17 cellular contexts compared by ENCODE assay signal in genomic region chr2:28448738-28449100, GRCh38. TPM values are rescaled to one million over a fixed set of nuclear protein-coding genes. Genes with fewer than 3 reads are reported as not detected.
A peak's percentile ranks its signal among the peaks of the same experiment; 100 is the strongest.
DNase-seq lines count a peak whose midpoint lies in the region; ATAC-seq, FAIRE-seq and TF ChIP-seq lines count a peak whose summit lies in the region.
"Had no signal": no experiment of that assay in that cellular context is flagged by ENCODE, and none has a peak within 500 bp of the region (broad histone marks: within the 10 kb centered on the region; RNA-seq: fewer than 3 reads in every experiment).

No MANE protein-coding gene starts in this region.

- H3K4me2 ChIP-seq in GM23248 (ENCODE audit: unreplicated experiment) (peak overlapping the region; percentile 48), K562 (ENCODE audit: insufficient read depth, low read length) (no peak overlapping the region)
- H3K4me2 ChIP-seq: KMS-11 had no signal

- in situ Hi-C loops in GM23248 (cut with MboI) (no loop called here), K562 (cut with MboI) (no loop called here), GM13977 (cut with MboI; ENCODE audit: low pct_unique_long_range_greater_than_20kb, low sequenced_read_pairs, unreplicated experiment) (no loop called here)

- H3K9me3 ChIP-seq in GM23248 (ENCODE audit: low read depth) (no peaks in the 10 kb centered on the region), K562 (replicated peaks; ENCODE audit: control insufficient read depth, insufficient read depth, low read depth, low read length) (no peaks in the 10 kb centered on the region), neutrophil (no peaks in the 10 kb centered on the region)

- H3K9me3 Mint-ChIP-seq in nephron progenitor cell, result no peaks in the 10 kb centered on the region

- H3K4me3 Mint-ChIP-seq in nephron progenitor cell, result no peak overlapping the region

- POLR2A ChIA-PET in K562 (lab: Yijun Ruan, JAX), result interaction anchor here (0.6 kb wide), 1 partner anchor 129 kb away, joined by 3 read pairs; no protein-coding TSS in a partner anchor

- no peak for TF ChIP-seq RAD21 in K562 (CRISPR knock-in tag; conservative IDR thresholded peaks at IDR 0.05 in 1 of 2, IDR thresholded peaks at IDR 0.05 in 1 of 2)

- H3K9me2 ChIP-seq in GM23248 (ENCODE audit: insufficient read depth), result no peaks in the 10 kb centered on the region

- DNase-seq in GM23248 (no peak), K562 (ENCODE audit: extremely low read depth in 1 of 4, low spot score in 3 of 4) (no peak), nephron progenitor cell (no peak), GM13977 (ENCODE audit: low spot score) (no peak)
- DNase-seq in stimulated activated CD4-positive, alpha-beta T cell treated with anti-CD3 and anti-CD28 coated beads, Interleukin-4, amount 100 ng/mL, for 1 hour, result no peak
- DNase-seq: activated CD8-positive, alpha-beta memory T cell treated with anti-CD3 and anti-CD28 coated beads, Interleukin-2, amount 50 U/mL, for 48 hours; DMS79 treated with DMSO at 0.1 percent for 48 hours; dorsolateral prefrontal cortex; NCI-H2227 treated with DMSO at 0.1 percent for 48 hours; NK-92 treated with Interleukin-12 subunit alpha and Interleukin-12 subunit beta, amount 100 ng/mL, for 24 hours had no signal

- no peaks in the 10 kb centered on the region for H3K27me3 ChIP-seq in ACC112 (ENCODE audit: insufficient read depth, low read length)
- H3K27me3 ChIP-seq in GM23248 (replicated peaks; ENCODE audit: insufficient read depth), result no peaks in the 10 kb centered on the region
- peaks cover 3 to 19% of the 10 kb centered on the region in 2 experiments; a peak in 2 of 5 replicates for H3K27me3 ChIP-seq in K562 (ENCODE audit: control insufficient read depth in 2 of 2, insufficient read depth in 2 of 2, low read length in 2 of 2)
- no peaks in the 10 kb centered on the region for H3K27me3 ChIP-seq in neutrophil
- H3K27me3 ChIP-seq: dorsolateral prefrontal cortex had no signal

- H3K27ac ChIP-seq in ACC112 (ENCODE audit: low read depth, low read length) (peak overlapping the region; percentile 75), GM23248 (peak overlapping the region; percentile 89), K562 (ENCODE audit: extremely low read depth, low read depth, low read length) (no peak overlapping the region), neutrophil (peak overlapping the region; percentile 97)
- H3K27ac ChIP-seq: C4-2B, KMS-11, SK-N-MC had no signal

- no peak for FAIRE-seq in K562 (lab: Jason Lieb, UNC)
- FAIRE-seq: H54 had no signal

- H2AFZ ChIP-seq in ACC112 (ENCODE audit: low read length, unreplicated experiment) (no peak overlapping the region), GM23248 (peak overlapping the region; percentile 61; the same call in 1 of the 2 replicates), K562 (ENCODE audit: low read depth, low read length) (no peak overlapping the region)

- H4K20me1 ChIP-seq in GM23248 (ENCODE audit: insufficient read depth) (no peaks in the 10 kb centered on the region), K562 (replicated peaks; ENCODE audit: control insufficient read depth, insufficient read depth, low read length) (0 out of 2 replicates have a peak, but pooled peaks cover 7% of the 10 kb centered on the region)

- TF ChIP-seq EP300 in K562 (IDR thresholded peaks at IDR 0.05; ENCODE audit: low read length), result no peak

- CTCF ChIA-PET in K562 (lab: Yijun Ruan, JAX; ENCODE audit: low intra/inter-chr PET ratio), result no interaction called here

- no peak overlapping the region for H3K27ac Mint-ChIP-seq in nephron progenitor cell

- H3K36me3 Mint-ChIP-seq in nephron progenitor cell (ENCODE audit: low read depth), result no peaks in the 10 kb centered on the region

- BruUV-seq in K562 (replicated peaks; lab: Mats Ljungman, UMichigan), result no TSS peak

- H3K4me1 ChIP-seq in ACC112 (ENCODE audit: control insufficient read depth, insufficient read depth, low read length, unreplicated experiment) (peaks cover 56% of the 10 kb centered on the region), GM23248 (ENCODE audit: insufficient read depth) (peaks cover 52% of the 10 kb centered on the region), K562 (replicated peaks in 1 of 2; ENCODE audit: control insufficient read depth in 2 of 2, insufficient read depth in 2 of 2, low read length in 2 of 2) (peaks cover 7 to 10% of the 10 kb centered on the region in 2 experiments; a peak in 4 of 5 replicates), neutrophil (ENCODE audit: control insufficient read depth in 1 of 2, insufficient read depth in 1 of 2, low read depth in 1 of 2, low read length in 1 of 2) (peaks cover 40 to 48% of the 10 kb centered on the region in 2 experiments)

- H3K9ac ChIP-seq in GM23248 (peak overlapping the region; percentile 56), K562 (ENCODE audit: insufficient read depth in 1 of 2, low read depth in 2 of 2, low read length in 2 of 2) (no peak overlapping the region)
- H3K9ac ChIP-seq: KMS-11 had no signal

- H3K79me2 ChIP-seq in ACC112 (ENCODE audit: control insufficient read depth, insufficient read depth, low read length, unreplicated experiment), result no peaks in the 10 kb centered on the region
- no peaks in the 10 kb centered on the region for H3K79me2 ChIP-seq in GM23248 (ENCODE audit: insufficient read depth)
- H3K79me2 ChIP-seq in K562 (ENCODE audit: control insufficient read depth, insufficient read depth, low read length), result no peaks in the 10 kb centered on the region

- no peaks in the 10 kb centered on the region for H3K27me3 Mint-ChIP-seq in nephron progenitor cell (ENCODE audit: low read depth, poor library complexity)

- intact Hi-C loops in K562 (cut with micrococcal nuclease), result no loop called here

- H3K9me1 ChIP-seq in K562 (ENCODE audit: control insufficient read depth, insufficient read depth, low read length), result no peaks in the 10 kb centered on the region

- H3K4me1 Mint-ChIP-seq in nephron progenitor cell, result peaks cover 12% of the 10 kb centered on the region

- H3F3A ChIP-seq in GM23248 (ENCODE audit: insufficient read depth), result peaks cover 47% of the 10 kb centered on the region

- H3K4me3 ChIP-seq in ACC112 (ENCODE audit: low read depth, low read length), result no peak overlapping the region
- H3K4me3 ChIP-seq in GM23248, result no peak overlapping the region
- no peak overlapping the region for H3K4me3 ChIP-seq in K562
- H3K4me3 ChIP-seq in neutrophil (ENCODE audit: low read depth in 1 of 2, low read length in 1 of 2), result peak overlapping the region; percentile 19 to 41
- H3K4me3 ChIP-seq: dorsolateral prefrontal cortex, SK-N-MC had no signal

- 92 to 93% methylated on average over 3 of the region's 3 CpGs for WGBS in GM23248 (ENCODE audit: low coverage in 1 of 2, low lambda C conversion rate in 2 of 2, missing lambda C conversion rate in 2 of 2), 2 experiments
- 7% methylated on average over 3 of the region's 3 CpGs for WGBS in K562 (ENCODE audit: insufficient coverage, low coverage, missing lambda C conversion rate)

- TF ChIP-seq CTCF in K562 (IDR thresholded peaks at IDR 0.05 in 2 of 3, conservative IDR thresholded peaks at IDR 0.05 in 1 of 3; ENCODE audit: insufficient read depth in 2 of 3, low read depth in 1 of 3, low read length in 3 of 3) (no peak), neutrophil (IDR thresholded peaks at IDR 0.05) (no peak), nephron progenitor cell (IDR thresholded peaks at IDR 0.05) (no peak), GM13977 (IDR thresholded peaks at IDR 0.05; ENCODE audit: extremely low read depth, insufficient read depth, missing control alignments) (no peak)

- no peak for TF ChIP-seq POLR2A in K562 (conservative IDR thresholded peaks at IDR 0.05)

- H3K36me3 ChIP-seq in ACC112 (ENCODE audit: insufficient read depth, low read length), result no peaks in the 10 kb centered on the region
- H3K36me3 ChIP-seq in GM23248 (ENCODE audit: low read depth), result no peaks in the 10 kb centered on the region
- H3K36me3 ChIP-seq in K562 (ENCODE audit: control insufficient read depth, insufficient read depth, low read length), result no peaks in the 10 kb centered on the region
- no peaks in the 10 kb centered on the region for H3K36me3 ChIP-seq in neutrophil

- ATAC-seq in K562, result no peak
- ATAC-seq in activated CD4-positive, CD25-positive, alpha-beta regulatory T cell treated with anti-CD3 and anti-CD28 coated beads, Interleukin-2, amount 50 U/mL, for 24 hours, result no peak

RNA-seq across cellular contexts. Expression of gene PLB1, which starts 47.1 kb away (rescaled TPM):
- total RNA-seq in GM23248 (2014; rRNA removed; shearing (Covaris generic)), result 0.11 and 0.38 TPM in 2 replicates
- polyA plus RNA-seq in GM23248 (2016; fragmentation: Nextera tagmentation; extraction: Ambion mirVana), result 0.25 and 0.44 TPM in 2 replicates
- 0.37 and 0.48 TPM in 2 replicates for total RNA-seq in K562 (2011; cell fraction: chromatin; rRNA removed; ENCODE audit: low replicate concordance)
- 0.33 TPM in 1 of 2 replicates, not detected in the other for total RNA-seq in K562 (2011; cell fraction: nucleolus; rRNA removed)
- total RNA-seq in K562 (2011; cell fraction: nucleoplasm; rRNA removed), result 0.07 and 0.38 TPM in 2 replicates
- total RNA-seq in K562 (2014; rRNA removed), result 0.09 TPM in 1 of 2 replicates, not detected in the other
- total RNA-seq in K562 (2014; rRNA removed; fragmentation: Illumina TruSeq; extraction: Trizol), result not detected in 2 replicates
- total RNA-seq in K562 (2015; rRNA removed; fragmentation: Illumina TruSeq; extraction: Trizol), result 0.04 and 0.19 TPM in 2 replicates
- 0.07 TPM in 1 of 2 replicates, not detected in the other for total RNA-seq in K562 (2021)
- 0.08 and 0.24 TPM in 2 replicates for polyA plus RNA-seq in K562 (2011; rRNA removed)
- 0.04 and 0.06 TPM in 2 replicates for polyA plus RNA-seq in K562 (2011; cell fraction: cytosol; rRNA removed)
- polyA plus RNA-seq in K562 (2011; cell fraction: nucleus; rRNA removed), result 0.28 and 0.35 TPM in 2 replicates
- 0.16 and 0.39 TPM in 2 replicates for polyA plus RNA-seq in K562 (2012)
- 0.03 and 0.11 TPM in 2 replicates for polyA plus RNA-seq in K562 (2014; fragmentation: Illumina TruSeq; extraction: Trizol)
- polyA plus RNA-seq in K562 (2014; fragmentation: Nextera tagmentation; extraction: Ambion mirVana), result under 1 TPM in 1 of 2 experiments, not detected in 1; 0.01 TPM
- 0.07 and 0.09 TPM in 2 replicates for polyA plus RNA-seq in K562 (2014; rRNA removed)
- polyA minus RNA-seq in K562 (2011; rRNA and poly(A)+ RNA removed), result 0.06 and 0.11 TPM in 2 replicates
- polyA minus RNA-seq in K562 (2011; cell fraction: cytosol; rRNA and poly(A)+ RNA removed), result not detected in 2 replicates
- 0.11 and 0.40 TPM in 2 replicates for polyA minus RNA-seq in K562 (2011; cell fraction: nucleus; rRNA and poly(A)+ RNA removed)

RNA-seq across cellular contexts. Expression of gene FOSL2, which starts 56.1 kb away (rescaled TPM):
- 78.0 and 83.5 TPM in 2 replicates for total RNA-seq in GM23248 (2014; rRNA removed; shearing (Covaris generic))
- polyA plus RNA-seq in GM23248 (2016; fragmentation: Nextera tagmentation; extraction: Ambion mirVana) (42.4 and 45.0 TPM in 2 replicates), K562 (2011; rRNA removed) (0.31 and 0.57 TPM in 2 replicates), K562 (2014; fragmentation: Illumina TruSeq; extraction: Trizol) (0.80 and 0.86 TPM in 2 replicates), K562 (2014; fragmentation: Nextera tagmentation; extraction: Ambion mirVana) (under 1 TPM; 0.04 to 0.07 TPM), K562 (2014; rRNA removed) (0.88 and 0.91 TPM in 2 replicates)
- 0.77 and 2.2 TPM in 2 replicates for total RNA-seq in K562 (2011; cell fraction: chromatin; rRNA removed; ENCODE audit: low replicate concordance)
- total RNA-seq in K562 (2011; cell fraction: nucleolus; rRNA removed), result 1.4 and 1.5 TPM in 2 replicates
- 0.99 and 1.5 TPM in 2 replicates for total RNA-seq in K562 (2011; cell fraction: nucleoplasm; rRNA removed)
- total RNA-seq in K562 (2014; rRNA removed) (0.86 and 1.4 TPM in 2 replicates), K562 (2014; rRNA removed; fragmentation: Illumina TruSeq; extraction: Trizol) (0.45 and 0.51 TPM in 2 replicates), K562 (2015; rRNA removed; fragmentation: Illumina TruSeq; extraction: Trizol) (1.4 and 1.6 TPM in 2 replicates), K562 (2021) (2.9 and 3.1 TPM in 2 replicates)
- 0.34 and 0.51 TPM in 2 replicates for polyA plus RNA-seq in K562 (2011; cell fraction: cytosol; rRNA removed)
- 0.77 and 1.00 TPM in 2 replicates for polyA plus RNA-seq in K562 (2011; cell fraction: nucleus; rRNA removed)
- polyA plus RNA-seq in K562 (2012), result 2.4 and 4.6 TPM in 2 replicates
- polyA minus RNA-seq in K562 (2011; rRNA and poly(A)+ RNA removed), result 0.35 and 0.51 TPM in 2 replicates
- polyA minus RNA-seq in K562 (2011; cell fraction: cytosol; rRNA and poly(A)+ RNA removed), result 0.76 and 1.3 TPM in 2 replicates
- polyA minus RNA-seq in K562 (2011; cell fraction: nucleus; rRNA and poly(A)+ RNA removed), result 1.1 and 1.4 TPM in 2 replicates

Comparison
In these comparisons a context has a peak if more than half of its experiments do, and no peak if none do; other contexts are left out.
1. H3K4me3 ChIP-seq: peak in neutrophil (2 of 2); none in ACC112 (single experiment), GM23248 (single experiment) and K562 (single experiment).
2. RNA of gene FOSL2, which starts 56.1 kb away (total RNA-seq): 78.0 to 83.5 TPM in GM23248; 0.45 to 3.1 TPM in K562; every median in the first group is over 10 times any median in the second.